ENCODE assay signal across 2 cellular contexts in genomic region chr11:66275984-66276612, GRCh38.
A peak's percentile ranks its signal among the peaks of the same experiment; 100 is the strongest.
TF ChIP-seq lines count a peak whose summit lies in the region.

No MANE protein-coding gene starts in this region.

TF ChIP-seq in HEK293, 187 proteins besides CTCF, POLR2A, EP300 and RAD21:
- TF ChIP-seq ZNF341 (tag by site-specific recombination; IDR thresholded peaks at IDR 0.05; ENCODE audit: low read depth) (peak; percentile 85), ZNF580 (tag by site-specific recombination; IDR thresholded peaks at IDR 0.05) (no peak)
TF ChIP-seq in HEK293: peak in this region for 1.

TF ChIP-seq in H1, 55 proteins besides CTCF, POLR2A, EP300 and RAD21:
- TF ChIP-seq TBP (IDR thresholded peaks at IDR 0.05; ENCODE audit: low read depth, low read length) (no peak), ATF2 (IDR thresholded peaks at IDR 0.05; ENCODE audit: low read length) (no peak), CEBPB (IDR thresholded peaks at IDR 0.05; ENCODE audit: low read depth, low read length) (no peak), TCF12 (IDR thresholded peaks at IDR 0.05; ENCODE audit: low read depth, low read length) (no peak), ZNF274 (IDR thresholded peaks at IDR 0.05; ENCODE audit: borderline replicate concordance, extremely low read depth, low read length) (no peak), NRF1 (IDR thresholded peaks at IDR 0.05; ENCODE audit: low read depth, low read length) (no peak), JUND (IDR thresholded peaks at IDR 0.05; ENCODE audit: low read length) (no peak), BCL11A (IDR thresholded peaks at IDR 0.05; ENCODE audit: low read depth in 2 of 2, low read length in 2 of 2) (no peak), CHD2 (IDR thresholded peaks at IDR 0.05; ENCODE audit: low read length) (no peak), KDM5A (IDR thresholded peaks at IDR 0.05; ENCODE audit: low read length) (no peak), SAP30 (IDR thresholded peaks at IDR 0.05; ENCODE audit: insufficient read depth, insufficient replicate concordance, low read length) (no peak), SIX5 (IDR thresholded peaks at IDR 0.05; ENCODE audit: low read depth, low read length) (no peak)
